11 cellular contexts compared by ENCODE assay signal in the genomic region with DNA sequence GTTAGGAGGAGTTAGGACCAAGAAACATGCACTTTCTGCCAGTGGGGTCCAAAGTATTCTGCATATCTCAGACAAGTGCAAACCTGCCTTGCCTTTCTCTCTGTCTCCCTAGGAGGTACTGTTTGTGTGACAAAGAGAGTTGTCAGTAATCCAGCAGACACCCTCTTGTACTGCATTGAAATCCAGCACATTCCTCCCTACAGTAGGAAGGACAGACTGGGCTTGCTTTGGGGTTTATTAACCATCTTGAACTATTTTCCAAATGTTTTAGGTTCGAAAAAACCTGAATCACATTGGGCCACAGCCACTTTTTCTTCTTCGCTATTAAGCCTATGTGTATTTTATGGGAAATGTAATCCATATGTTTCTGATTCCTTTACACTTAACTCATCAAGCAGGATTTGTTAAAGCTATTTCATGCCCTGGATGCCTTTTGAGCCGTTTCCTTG.
DNase-seq lines count a peak whose midpoint lies in the region; ATAC-seq, FAIRE-seq and TF ChIP-seq lines count a peak whose summit lies in the region.
"Had no signal": no experiment of that assay in that cellular context is flagged by ENCODE, and none has a peak within 500 bp of the region (broad histone marks: within the 10 kb centered on the region; RNA-seq: fewer than 3 reads in every experiment).

No MANE protein-coding gene starts in this region.

- CTCF ChIA-PET in AG04450 (lab: Charles Lee), result interaction anchor here (0.6 to 1.5 kb wide), 4 partner anchors 15 to 264 kb away, joined by 3 to 9 read pairs (median 6); no protein-coding TSS in a partner anchor

- ATAC-seq in HG03342 (IDR thresholded peaks at IDR 0.05; ENCODE audit: unreplicated experiment), result no peak
- ATAC-seq: left ventricle myocardium superior had no signal

- POLR2A ChIA-PET in AG04450 (lab: Yijun Ruan, JAX), result interaction anchor here (0.9 to 1.0 kb wide), 2 partner anchors 267 to 331 kb away, joined by 3 to 4 read pairs; no protein-coding TSS in a partner anchor

- H3K9me3 ChIP-seq in AG04450 (ENCODE audit: control insufficient read depth, insufficient read depth, low read length), result peaks cover 3% of the 10 kb centered on the region; the same call in 1 of the 2 replicates

- TF ChIP-seq CTCF in AG04450 (IDR thresholded peaks at IDR 0.05; ENCODE audit: low read depth, low read length) (no peak), astrocyte of the spinal cord (IDR thresholded peaks at IDR 0.05; ENCODE audit: low read depth, low read length) (no peak)

- DNase-seq in AG04450 (ENCODE audit: low read depth, low spot score), result peak; percentile 66
- DNase-seq in HTR-8/SVneo (ENCODE audit: insufficient read length, low spot score), result peak; percentile 29
- DNase-seq in astrocyte of the spinal cord (ENCODE audit: low read depth, low spot score), result peak; percentile 71
- peak; percentile 54 for DNase-seq in iris pigment epithelial cell (ENCODE audit: low read depth)
- no peak for DNase-seq in activated naive CD4-positive, alpha-beta T cell treated with anti-CD3 and anti-CD28 coated beads, Interleukin-2, amount 50 U/mL, for 16 hours
- DNase-seq in inferior parietal cortex (ENCODE audit: extremely low spot score), result no peak
- no peak for DNase-seq in activated gamma-delta T cell (lab: John Stamatoyannopoulos, UW)
- DNase-seq: KG1, left ventricle myocardium superior had no signal

- H3K27ac ChIP-seq in AG04450 (ENCODE audit: low read depth, low read length), result peak overlapping the region; percentile 77
- H3K27ac ChIP-seq: parathyroid adenoma had no signal

- in situ Hi-C loops in astrocyte of the spinal cord (cut with HindIII; ENCODE audit: low sequenced_read_pairs), result no loop called here

- H3K27me3 ChIP-seq in AG04450 (ENCODE audit: control insufficient read depth, insufficient read depth, low read length), result no peaks in the 10 kb centered on the region

- peak; percentile 65 for FAIRE-seq in HTR-8/SVneo (lab: Jason Lieb, UNC)

- H3K4me3 ChIP-seq in AG04450 (ENCODE audit: low read depth, low read length), result no peak overlapping the region
- no peak overlapping the region for H3K4me3 ChIP-seq in astrocyte of the spinal cord (ENCODE audit: low read depth, low read length)

Comparison
In these comparisons a context has a peak if more than half of its experiments do, and no peak if none do; other contexts are left out.
1. DNase-seq: peak in AG04450 (single experiment), HTR-8/SVneo (single experiment), astrocyte of the spinal cord (single experiment) and iris pigment epithelial cell (single experiment); none in activated naive CD4-positive, alpha-beta T cell treated with anti-CD3 and anti-CD28 coated beads, Interleukin-2, amount 50 U/mL, for 16 hours (single experiment), inferior parietal cortex (single experiment) and activated gamma-delta T cell (single experiment).